10 cellular contexts compared by ENCODE assay signal in the genomic region with DNA sequence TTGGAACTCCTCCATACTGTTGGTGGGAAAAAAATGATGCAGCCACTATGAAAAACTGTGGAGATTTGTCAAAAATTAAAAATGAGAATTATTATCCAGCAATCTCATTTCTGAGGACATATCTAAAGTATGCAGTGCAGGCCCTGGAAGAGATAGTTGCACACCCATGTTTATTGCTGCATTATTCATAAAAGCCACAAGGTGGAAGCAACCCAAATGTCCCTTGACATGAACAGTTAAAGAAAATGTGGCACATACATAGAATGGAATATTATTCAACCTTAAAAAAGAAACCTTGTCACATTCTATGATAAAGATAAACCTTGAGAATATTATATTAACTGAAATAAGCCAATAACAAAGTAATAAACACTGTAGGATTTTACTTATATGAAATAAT.
DNase-seq lines count a peak whose midpoint lies in the region; ATAC-seq and TF ChIP-seq lines count a peak whose summit lies in the region.
"Had no signal": no experiment of that assay in that cellular context is flagged by ENCODE, and none has a peak within 500 bp of the region (broad histone marks: within the 10 kb centered on the region; RNA-seq: fewer than 3 reads in every experiment).

No MANE protein-coding gene starts in this region.

- H3K27ac ChIP-seq in SK-N-SH (ENCODE audit: low read depth in 2 of 2, low read length in 1 of 2): no peak overlapping the region
- H3K27ac ChIP-seq: BLaER1 had no signal

- POLR2A ChIA-PET in SK-N-SH (lab: Yijun Ruan, JAX): no interaction called here

- no peaks in the 10 kb centered on the region for H3K27me3 ChIP-seq in SK-N-SH (ENCODE audit: insufficient read depth)
- H3K27me3 ChIP-seq: BLaER1 had no signal

- peak; percentile 42 for TF ChIP-seq RAD21 in SK-N-SH (IDR thresholded peaks at IDR 0.05; ENCODE audit: low read length)

- TF ChIP-seq CTCF in SK-N-SH (IDR thresholded peaks at IDR 0.05): peak; percentile 55
- no peak for TF ChIP-seq CTCF in mucosa of descending colon (IDR thresholded peaks at IDR 0.05)

- no peak for TF ChIP-seq EP300 in SK-N-SH (IDR thresholded peaks at IDR 0.05; ENCODE audit: borderline replicate concordance in 1 of 2, low read depth in 1 of 2, low read length in 1 of 2)

- no peaks in the 10 kb centered on the region for H4K20me1 ChIP-seq in SK-N-SH (ENCODE audit: insufficient read depth)
- H4K20me1 ChIP-seq: BLaER1 had no signal

- intact Hi-C loops in mucosa of descending colon (cut with DNase I, micrococcal nuclease): no loop called here

- no peaks in the 10 kb centered on the region for H3K4me1 ChIP-seq in SK-N-SH (ENCODE audit: control insufficient read depth in 1 of 2, insufficient read depth in 2 of 2, low read depth in 1 of 2, low read length in 1 of 2)
- H3K4me1 ChIP-seq in mucosa of descending colon (ENCODE audit: low read depth): no peaks in the 10 kb centered on the region
- H3K4me1 ChIP-seq: BLaER1 had no signal

- H3F3A ChIP-seq in SK-N-SH (replicated peaks; ENCODE audit: insufficient read depth): no peaks in the 10 kb centered on the region

- peak; percentile 21 for DNase-seq in NCI-H1105 treated with DMSO at 0.1 percent for 48 hours (lab: John Stamatoyannopoulos, UW)
- no peak for DNase-seq in NCI-H1105 (lab: John Stamatoyannopoulos, UW)
- DNase-seq in SK-N-SH: no peak
- DNase-seq in mucosa of descending colon: peak in 1 of 3 donors; percentile 5
- DNase-seq in GM19240 (ENCODE audit: insufficient read length, low spot score): no peak
- no peak for DNase-seq in ecto neural progenitor cell (ENCODE audit: low spot score)
- DNase-seq: activated B cell treated with CpG ODN at 0.5 μM for 24 hours had no signal

- ATAC-seq in HG02943 (IDR thresholded peaks at IDR 0.05; ENCODE audit: low read depth, unreplicated experiment): peak; percentile 59
- ATAC-seq in mucosa of descending colon: peak; percentile 36
- ATAC-seq in GM21360 (IDR thresholded peaks at IDR 0.05; ENCODE audit: unreplicated experiment): no peak

- H3K36me3 ChIP-seq in SK-N-SH (replicated peaks in 1 of 2; ENCODE audit: control insufficient read depth in 1 of 2, insufficient read depth in 2 of 2, low read length in 1 of 2) (no peaks in the 10 kb centered on the region), mucosa of descending colon (ENCODE audit: low read depth) (no peaks in the 10 kb centered on the region)
- H3K36me3 ChIP-seq: BLaER1 had no signal

- H3K4me3 ChIP-seq in SK-N-SH (ENCODE audit: low read depth in 2 of 2, low read length in 1 of 2) (no peak overlapping the region), mucosa of descending colon (no peak overlapping the region)
- H3K4me3 ChIP-seq: BLaER1 had no signal

- no peaks in the 10 kb centered on the region for H3K9me3 ChIP-seq in SK-N-SH
- H3K9me3 ChIP-seq in mucosa of descending colon: no peaks in the 10 kb centered on the region
- H3K9me3 ChIP-seq: BLaER1 had no signal

- H3K79me2 ChIP-seq in SK-N-SH (ENCODE audit: insufficient read depth): no peaks in the 10 kb centered on the region

- no peak overlapping the region for H3K9ac ChIP-seq in SK-N-SH
- H3K9ac ChIP-seq: BLaER1 had no signal

- H3K4me2 ChIP-seq in SK-N-SH: no peak overlapping the region
- H3K4me2 ChIP-seq: BLaER1 had no signal

- no peak overlapping the region for H2AFZ ChIP-seq in SK-N-SH (ENCODE audit: low read depth)

- H3K9me2 ChIP-seq in SK-N-SH: no peaks in the 10 kb centered on the region

- CTCF ChIA-PET in SK-N-SH (lab: Yijun Ruan, JAX): no interaction called here

TF ChIP-seq in SK-N-SH, 30 proteins besides CTCF, POLR2A, EP300 and RAD21:
- TF ChIP-seq FOXM1 (IDR thresholded peaks at IDR 0.05; ENCODE audit: low read depth) (no peak), ELF1 (IDR thresholded peaks at IDR 0.05) (no peak), SMC3 (IDR thresholded peaks at IDR 0.05; ENCODE audit: low read depth, low read length) (0 out of 2 replicates have a peak, but pooled peaks have one; percentile 7), TCF12 (IDR thresholded peaks at IDR 0.05) (no peak), JUND (IDR thresholded peaks at IDR 0.05) (no peak), RFX5 (IDR thresholded peaks at IDR 0.05; ENCODE audit: low read length) (no peak)
